ENCODE assay signal across 14 cellular contexts in the genomic region with DNA sequence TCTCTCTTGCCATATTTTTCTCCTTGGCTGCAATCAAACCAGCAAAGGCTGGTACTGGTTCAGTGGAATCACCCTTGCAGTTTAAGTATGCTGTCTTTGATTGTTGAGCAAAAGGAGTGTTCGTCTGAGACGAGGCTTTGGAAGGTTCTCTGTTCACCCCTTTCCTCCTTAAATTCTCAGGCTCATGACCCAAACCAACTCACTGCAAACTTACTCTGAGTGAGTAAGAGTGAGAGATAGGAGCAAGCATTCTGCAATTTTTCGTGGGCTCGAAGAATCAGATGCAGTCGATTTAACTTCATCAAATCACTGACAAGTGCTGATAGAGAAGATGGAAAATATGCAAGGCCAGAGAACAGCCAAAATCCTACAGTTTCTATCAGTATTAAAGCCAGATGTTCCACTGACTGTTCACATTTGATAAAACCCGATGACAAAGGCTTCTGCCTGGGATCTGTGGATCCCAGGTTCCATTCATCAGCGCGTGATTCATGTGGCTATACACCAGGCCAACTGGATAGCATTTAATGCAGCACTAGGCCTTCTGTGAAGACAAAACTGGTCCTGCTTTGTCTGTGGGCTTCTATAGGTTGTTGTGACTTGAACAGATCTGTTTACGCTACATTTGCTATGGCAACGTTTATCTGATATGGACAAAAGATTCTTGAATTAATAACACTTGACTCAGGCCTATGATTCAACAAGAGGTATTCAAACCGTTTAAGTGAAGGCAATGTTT.
A peak's percentile ranks its signal among the peaks of the same experiment; 100 is the strongest.
DNase-seq lines count a peak whose midpoint lies in the region; ATAC-seq and TF ChIP-seq lines count a peak whose summit lies in the region.
"Had no signal": no experiment of that assay in that cellular context is flagged by ENCODE, and none has a peak within 500 bp of the region (broad histone marks: within the 10 kb centered on the region; RNA-seq: fewer than 3 reads in every experiment).

No MANE protein-coding gene starts in this region.

- H3K27ac ChIP-seq in trophoblast cell (ENCODE audit: low read depth, low read length) (no peak overlapping the region), spleen (no peak overlapping the region)
- H3K27ac ChIP-seq: pancreas had no signal

- H3K23ac ChIP-seq in trophoblast cell (ENCODE audit: low read length), result no peak overlapping the region

- H3K4me1 ChIP-seq in trophoblast cell (ENCODE audit: control insufficient read depth in 1 of 2, insufficient read depth in 2 of 2, low read length in 2 of 2) (no peaks in the 10 kb centered on the region), spleen (no peaks in the 10 kb centered on the region)
- H3K4me1 ChIP-seq: pancreas had no signal

- H2BK12ac ChIP-seq in trophoblast cell (ENCODE audit: low read length), result no peak overlapping the region

- H3K4me3 Mint-ChIP-seq in endothelial cell (ENCODE audit: unreplicated experiment), result no peak overlapping the region
- H3K4me3 Mint-ChIP-seq in activated T-cell treated with anti-CD3 and anti-CD28 coated beads, Interleukin-2, amount 50 U/mL, for 72 hours, result no peak overlapping the region
- H3K4me3 Mint-ChIP-seq: activated naive CD8-positive, alpha-beta T cell treated with anti-CD3 and anti-CD28 coated beads, Interleukin-2, amount 10 ng/mL, durations not matched to agents 7 days and 5 days; memory B cell had no signal

- no peak overlapping the region for H2AFZ ChIP-seq in trophoblast cell (ENCODE audit: insufficient read depth, low read length, poor library complexity)

- no peak overlapping the region for H2BK120ac ChIP-seq in trophoblast cell (ENCODE audit: insufficient read depth, low read length, poor library complexity)

- no CpG with 5 or more reads among the region's 11 CpGs for WGBS in trophoblast cell (ENCODE audit: extremely low coverage, insufficient coverage, insufficient read length)
- 83 to 94% (median 86%) methylated on average over 11 of the region's 11 CpGs for WGBS in spleen, 5 donors

- TF ChIP-seq CTCF in endothelial cell (IDR thresholded peaks at IDR 0.05; ENCODE audit: unreplicated experiment), result no peak
- no peak for TF ChIP-seq CTCF in spleen (IDR thresholded peaks at IDR 0.05 in 8 of 11, conservative IDR thresholded peaks at IDR 0.05 in 3 of 11)

- intact Hi-C loops in spleen (cut with DNase I; ENCODE audit: low total_unique reads), result no loop called here

- no peak overlapping the region for H3K4me2 ChIP-seq in trophoblast cell (ENCODE audit: low read length)

- H4K12ac ChIP-seq in trophoblast cell (ENCODE audit: low read depth, low read length), result no peak overlapping the region

- H3K27me3 Mint-ChIP-seq in endothelial cell (ENCODE audit: unreplicated experiment), result peaks cover 1% of the 10 kb centered on the region
- H3K27me3 Mint-ChIP-seq in activated T-cell treated with anti-CD3 and anti-CD28 coated beads, Interleukin-2, amount 50 U/mL, for 72 hours (ENCODE audit: low read depth), result no peaks in the 10 kb centered on the region
- H3K27me3 Mint-ChIP-seq: activated naive CD8-positive, alpha-beta T cell treated with anti-CD3 and anti-CD28 coated beads, Interleukin-2, amount 10 ng/mL, durations not matched to agents 7 days and 5 days; memory B cell had no signal

- no peaks in the 10 kb centered on the region for H3K9me3 Mint-ChIP-seq in endothelial cell (ENCODE audit: unreplicated experiment)
- H3K9me3 Mint-ChIP-seq in activated T-cell treated with anti-CD3 and anti-CD28 coated beads, Interleukin-2, amount 50 U/mL, for 72 hours, result no peaks in the 10 kb centered on the region
- H3K9me3 Mint-ChIP-seq: activated naive CD8-positive, alpha-beta T cell treated with anti-CD3 and anti-CD28 coated beads, Interleukin-2, amount 10 ng/mL, durations not matched to agents 7 days and 5 days; memory B cell had no signal

- peaks cover 5% of the 10 kb centered on the region for H3K4me1 Mint-ChIP-seq in endothelial cell (ENCODE audit: unreplicated experiment)
- H3K4me1 Mint-ChIP-seq in activated T-cell treated with anti-CD3 and anti-CD28 coated beads, Interleukin-2, amount 50 U/mL, for 72 hours (ENCODE audit: low read depth), result no peaks in the 10 kb centered on the region
- H3K4me1 Mint-ChIP-seq: activated naive CD8-positive, alpha-beta T cell treated with anti-CD3 and anti-CD28 coated beads, Interleukin-2, amount 10 ng/mL, durations not matched to agents 7 days and 5 days; memory B cell had no signal

- no peaks in the 10 kb centered on the region for H3K36me3 Mint-ChIP-seq in endothelial cell (ENCODE audit: low read depth, unreplicated experiment)
- H3K36me3 Mint-ChIP-seq in activated T-cell treated with anti-CD3 and anti-CD28 coated beads, Interleukin-2, amount 50 U/mL, for 72 hours (ENCODE audit: insufficient read depth in 2 of 2), result no peaks in the 10 kb centered on the region
- H3K36me3 Mint-ChIP-seq: activated naive CD8-positive, alpha-beta T cell treated with anti-CD3 and anti-CD28 coated beads, Interleukin-2, amount 10 ng/mL, durations not matched to agents 7 days and 5 days; memory B cell had no signal

- H4K8ac ChIP-seq in trophoblast cell (ENCODE audit: low read depth, low read length), result no peak overlapping the region

- no peak overlapping the region for H2AK5ac ChIP-seq in trophoblast cell (ENCODE audit: low read length)

- no peaks in the 10 kb centered on the region for H3K36me3 ChIP-seq in trophoblast cell (ENCODE audit: control insufficient read depth in 1 of 2, insufficient read depth in 2 of 2, low read length in 2 of 2)
- no peaks in the 10 kb centered on the region for H3K36me3 ChIP-seq in spleen
- H3K36me3 ChIP-seq: pancreas had no signal

- H3K4ac ChIP-seq in trophoblast cell (ENCODE audit: low read depth, low read length), result no peak overlapping the region

- H3K18ac ChIP-seq in trophoblast cell (ENCODE audit: low read length), result no peak overlapping the region

- no peak overlapping the region for H3K4me3 ChIP-seq in trophoblast cell (ENCODE audit: low read depth, low read length)
- H3K4me3 ChIP-seq in spleen, result no peak overlapping the region
- H3K4me3 ChIP-seq: pancreas had no signal

- no peaks in the 10 kb centered on the region for H3K79me1 ChIP-seq in trophoblast cell (ENCODE audit: low read length)

- H3K9ac ChIP-seq in trophoblast cell (ENCODE audit: low read length), result no peak overlapping the region

- no peak for ATAC-seq in activated T-cell treated with anti-CD3 and anti-CD28 coated beads, Interleukin-2, amount 50 U/mL, for 72 hours (replicated peaks in 1 of 2)
- ATAC-seq in HG03442 (IDR thresholded peaks at IDR 0.05; ENCODE audit: unreplicated experiment), result no peak
- ATAC-seq: pancreas had no signal

- no peak overlapping the region for H3K14ac ChIP-seq in trophoblast cell (ENCODE audit: low read length)

- H3K9me3 ChIP-seq in trophoblast cell (ENCODE audit: insufficient read depth, low read depth, low read length), result peaks cover 2% of the 10 kb centered on the region
- H3K9me3 ChIP-seq in spleen, result no peaks in the 10 kb centered on the region
- H3K9me3 ChIP-seq: pancreas had no signal

- no peak overlapping the region for H4K91ac ChIP-seq in trophoblast cell (ENCODE audit: low read depth, low read length)

- DNase-seq in DMS79 (lab: John Stamatoyannopoulos, UW) (peak; percentile 99), DMS79 treated with DMSO at 0.1 percent for 48 hours (lab: John Stamatoyannopoulos, UW) (no peak), NCI-H345 treated with DMSO at 0.1 percent for 48 hours (lab: John Stamatoyannopoulos, UW; ENCODE audit: unreplicated experiment) (peak; percentile 54), endothelial cell (ENCODE audit: low spot score) (no peak), trophoblast cell (peak; percentile 53 to 80), spleen (no peak)
- no peak for DNase-seq in activated T-cell treated with anti-CD3 and anti-CD28 coated beads, Interleukin-2, amount 50 U/mL, for 72 hours
- DNase-seq: 8988T; activated naive CD8-positive, alpha-beta T cell treated with anti-CD3 and anti-CD28 coated beads, Interleukin-2, amount 10 ng/mL, durations not matched to agents 7 days and 5 days; Calu3; NCI-H2171; pancreas had no signal

- no peak for TF ChIP-seq POLR2A in spleen (IDR thresholded peaks at IDR 0.05)

- H3K27me3 ChIP-seq in trophoblast cell (ENCODE audit: insufficient read depth, low read length), result no peaks in the 10 kb centered on the region
- H3K27me3 ChIP-seq in spleen (replicated peaks in 1 of 7), result no peaks in the 10 kb centered on the region
- H3K27me3 ChIP-seq: pancreas had no signal

- no peak overlapping the region for H2BK5ac ChIP-seq in trophoblast cell (ENCODE audit: low read depth, low read length, poor library complexity)

- H3K27ac Mint-ChIP-seq in endothelial cell (ENCODE audit: unreplicated experiment), result peak overlapping the region; percentile 30
- no peak overlapping the region for H3K27ac Mint-ChIP-seq in activated T-cell treated with anti-CD3 and anti-CD28 coated beads, Interleukin-2, amount 50 U/mL, for 72 hours
- H3K27ac Mint-ChIP-seq: activated naive CD8-positive, alpha-beta T cell treated with anti-CD3 and anti-CD28 coated beads, Interleukin-2, amount 10 ng/mL, durations not matched to agents 7 days and 5 days; memory B cell had no signal

- H3K79me2 ChIP-seq in trophoblast cell (ENCODE audit: control insufficient read depth, insufficient read depth, low read length, poor library complexity), result no peaks in the 10 kb centered on the region

Comparison
In these comparisons a context has a peak if more than half of its experiments do, and no peak if none do; other contexts are left out.
1. DNase-seq: peak in DMS79 (single experiment), NCI-H345 treated with DMSO at 0.1 percent for 48 hours (single experiment) and trophoblast cell (2 of 2); none in DMS79 treated with DMSO at 0.1 percent for 48 hours (single experiment), endothelial cell (single experiment), spleen (single experiment) and activated T-cell treated with anti-CD3 and anti-CD28 coated beads, Interleukin-2, amount 50 U/mL, for 72 hours (0 of 2).